Comparison of ENCODE assay signal across 18 cellular contexts in genomic region chr16:12811441-12812198, GRCh38. TPM values are rescaled to one million over a fixed set of nuclear protein-coding genes. Genes with fewer than 3 reads are reported as not detected.
DNase-seq lines count a peak whose midpoint lies in the region; ATAC-seq, FAIRE-seq and TF ChIP-seq lines count a peak whose summit lies in the region.
"Had no signal": no experiment of that assay in that cellular context is flagged by ENCODE, and none has a peak within 500 bp of the region (broad histone marks: within the 10 kb centered on the region; RNA-seq: fewer than 3 reads in every experiment).

No MANE protein-coding gene starts in this region.

- H3K36me3 ChIP-seq in PC-3 (ENCODE audit: low read depth, low read length) (no peaks in the 10 kb centered on the region), HepG2 (replicated peaks in 1 of 2; ENCODE audit: control insufficient read depth in 1 of 2, insufficient read depth in 2 of 2, low read length in 2 of 2) (no peaks in the 10 kb centered on the region), stomach (no peaks in the 10 kb centered on the region)
- H3K36me3 ChIP-seq: BLaER1 treated with 17β-estradiol and CSF1 and Interleukin-3, amounts not matched to agents 10 nM and 100 nM had no signal

- no CpG with 5 or more reads among the region's 4 CpGs for WGBS in H9 (ENCODE audit: extremely low coverage, insufficient read length, low lambda C conversion rate)
- WGBS in HepG2 (ENCODE audit: low lambda C conversion rate), result 37% methylated on average over 4 of the region's 4 CpGs
- WGBS in stomach, 5 donors, result 64 to 78% (median 76%) methylated on average over 4 of the region's 4 CpGs

- TF ChIP-seq POLR2A in HepG2 (IDR thresholded peaks at IDR 0.05; ENCODE audit: insufficient read depth in 1 of 2, low read depth in 2 of 2, low read length in 2 of 2) (no peak), stomach (IDR thresholded peaks at IDR 0.05) (no peak)

- no peak overlapping the region for H3K4me3 Mint-ChIP-seq in H9
- no peak overlapping the region for H3K4me3 Mint-ChIP-seq in stimulated activated effector memory CD8-positive, alpha-beta T cell treated with anti-CD3 and anti-CD28 coated beads, Interleukin-12 subunit alpha, Interleukin-12 subunit beta, amount 100 ng/mL, for 72 hours
- H3K4me3 Mint-ChIP-seq: CD8-positive, alpha-beta memory T cell had no signal

- H3K27me3 Mint-ChIP-seq in H9 (ENCODE audit: low read depth), result no peaks in the 10 kb centered on the region

- POLR2A ChIA-PET in PC-3 (lab: Charles Lee; ENCODE audit: unreplicated experiment), result no interaction called here
- POLR2A ChIA-PET in HepG2 (lab: Yijun Ruan, JAX), result interaction anchor here (0.6 to 2.2 kb wide), 4 partner anchors 8 to 21 kb away, joined by 3 to 7 read pairs (median 5); partner anchors contain the start of gene CPPED1

- TF ChIP-seq RAD21 in HepG2 (CRISPR knock-in tag; IDR thresholded peaks at IDR 0.05), result no peak

- no peak overlapping the region for H4K91ac ChIP-seq in H9 (ENCODE audit: insufficient read length, low read depth, low read length)

- no peaks in the 10 kb centered on the region for H3K9me3 ChIP-seq in H9 (ENCODE audit: control insufficient read depth, low read depth, low read length)
- no peaks in the 10 kb centered on the region for H3K9me3 ChIP-seq in PC-3 (ENCODE audit: low read length)
- peaks cover 9% of the 10 kb centered on the region for H3K9me3 ChIP-seq in HepG2 (ENCODE audit: low read length)
- H3K9me3 ChIP-seq in stomach, result no peaks in the 10 kb centered on the region

- no peaks in the 10 kb centered on the region; the same call in 1 of the 2 replicates for H3K4me1 ChIP-seq in H9 (ENCODE audit: insufficient read depth, low read length)
- H3K4me1 ChIP-seq in PC-3 (ENCODE audit: insufficient read depth, low read length), result no peaks in the 10 kb centered on the region
- H3K4me1 ChIP-seq in HepG2 (ENCODE audit: insufficient read depth, low read length), result peaks cover 23% of the 10 kb centered on the region
- no peaks in the 10 kb centered on the region for H3K4me1 ChIP-seq in stomach

- ATAC-seq in PC-3 (peak; percentile 85), HepG2 (no peak), HG03521 (IDR thresholded peaks at IDR 0.05; ENCODE audit: unreplicated experiment) (no peak), HG02884 (IDR thresholded peaks at IDR 0.05; ENCODE audit: unreplicated experiment) (no peak)
- ATAC-seq in stimulated activated effector memory CD8-positive, alpha-beta T cell treated with anti-CD3 and anti-CD28 coated beads, Interleukin-12 subunit alpha, Interleukin-12 subunit beta, amount 100 ng/mL, for 72 hours, result no peak
- ATAC-seq: HCT116 had no signal

- H4K8ac ChIP-seq in H9 (replicated peaks; ENCODE audit: insufficient read length, low read depth, low read length), result no peak overlapping the region

- no peaks in the 10 kb centered on the region for H3K9me2 ChIP-seq in PC-3 (replicated peaks; ENCODE audit: low read length)

- H2BK20ac ChIP-seq in H9 (ENCODE audit: low read depth, low read length, poor library complexity, severe bottlenecking), result no peak overlapping the region

- no peaks in the 10 kb centered on the region for H3F3A ChIP-seq in PC-3 (ENCODE audit: low read length, unreplicated experiment)

- H2AK5ac ChIP-seq in H9 (ENCODE audit: insufficient read length, low read length), result no peak overlapping the region

- H3K23ac ChIP-seq in H9 (ENCODE audit: insufficient read length, low read depth, low read length), result no peak overlapping the region

- no peak overlapping the region for H2BK15ac ChIP-seq in H9 (ENCODE audit: low read depth, low read length)

- H3K27ac ChIP-seq in H9 (ENCODE audit: insufficient read length, low read depth, low read length) (no peak overlapping the region), PC-3 (ENCODE audit: low read length) (no peak overlapping the region), HepG2 (ENCODE audit: extremely low read length, insufficient read depth, low read length) (no peak overlapping the region), stomach (no peak overlapping the region)
- H3K27ac ChIP-seq: RWPE1 had no signal

- no peak for DNase-seq in H9
- peak; percentile 69 for DNase-seq in PC-3
- DNase-seq in HepG2 (ENCODE audit: low spot score), result no peak
- DNase-seq in stimulated activated effector memory CD8-positive, alpha-beta T cell treated with anti-CD3 and anti-CD28 coated beads, Interleukin-12 subunit alpha, Interleukin-12 subunit beta, amount 100 ng/mL, for 72 hours (ENCODE audit: low spot score in 2 of 2), result no peak
- no peak for DNase-seq in glomerular visceral epithelial cell (ENCODE audit: extremely low spot score)
- DNase-seq in stomach, result no peak
- DNase-seq: CD8-positive, alpha-beta memory T cell; DMS79 treated with DMSO at 0.1 percent for 48 hours; KBM-7; NCI-H1048; NCI-H446; NCI-H69 had no signal

- H4K20me1 ChIP-seq in H9 (ENCODE audit: control insufficient read depth, insufficient read depth, insufficient read length) (no peaks in the 10 kb centered on the region), PC-3 (ENCODE audit: low read length) (no peaks in the 10 kb centered on the region), HepG2 (ENCODE audit: insufficient read depth, low read length) (no peaks in the 10 kb centered on the region)
- H4K20me1 ChIP-seq: BLaER1 treated with 17β-estradiol and CSF1 and Interleukin-3, amounts not matched to agents 10 nM and 100 nM had no signal

- CTCF ChIA-PET in PC-3 (lab: Charles Lee) (no interaction called here), HepG2 (lab: Yijun Ruan, JAX; ENCODE audit: low intra/inter-chr PET ratio, low total read pairs) (no interaction called here)

- no peak overlapping the region for H2BK5ac ChIP-seq in H9 (ENCODE audit: insufficient read length, low read length)

- peaks cover 0 to 5% of the 10 kb centered on the region in 2 experiments; a peak in 1 of 4 replicates for H3K4me1 Mint-ChIP-seq in H9
- H3K4me1 Mint-ChIP-seq in stimulated activated effector memory CD8-positive, alpha-beta T cell treated with anti-CD3 and anti-CD28 coated beads, Interleukin-12 subunit alpha, Interleukin-12 subunit beta, amount 100 ng/mL, for 72 hours, result no peaks in the 10 kb centered on the region
- H3K4me1 Mint-ChIP-seq: CD8-positive, alpha-beta memory T cell had no signal

- no peak overlapping the region for H4K5ac ChIP-seq in H9 (ENCODE audit: insufficient read length, low read depth, low read length)

- H3K79me1 ChIP-seq in H9 (ENCODE audit: insufficient read depth, low read depth, low read length, poor library complexity, severe bottlenecking), result no peaks in the 10 kb centered on the region

- H3K4me2 ChIP-seq in H9 (ENCODE audit: insufficient read depth, insufficient read length, low read length) (no peak overlapping the region), PC-3 (ENCODE audit: low read length) (no peak overlapping the region), HepG2 (ENCODE audit: low read depth, low read length) (peak overlapping the region; percentile 26)

- BruUV-seq in PC-3 (replicated peaks; lab: Mats Ljungman, UMichigan), result no TSS peak
- BruUV-seq in HepG2 (replicated peaks; lab: Mats Ljungman, UMichigan), result no TSS peak

- no peak overlapping the region for H3K14ac ChIP-seq in H9 (ENCODE audit: insufficient read depth, low read length)

- H2BK120ac ChIP-seq in H9 (ENCODE audit: low read depth, low read length, poor library complexity, severe bottlenecking), result peak overlapping the region; percentile 36

- no peak overlapping the region for H3K56ac ChIP-seq in H9 (ENCODE audit: insufficient read length, low read depth, low read length)

- intact Hi-C loops in PC-3 (cut with micrococcal nuclease) (loop anchor here (10.0 kb wide), 1 partner anchor 587 kb away; no protein-coding TSS in a partner anchor), HepG2 (cut with micrococcal nuclease; ENCODE audit: unreplicated experiment) (no loop called here), stomach (cut with DNase I; ENCODE audit: low total_unique reads) (no loop called here)

- peaks cover 0 to 7% of the 10 kb centered on the region in 2 experiments; a peak in 1 of 5 replicates for H3K9me3 Mint-ChIP-seq in H9
- no peaks in the 10 kb centered on the region for H3K9me3 Mint-ChIP-seq in stimulated activated effector memory CD8-positive, alpha-beta T cell treated with anti-CD3 and anti-CD28 coated beads, Interleukin-12 subunit alpha, Interleukin-12 subunit beta, amount 100 ng/mL, for 72 hours

- no peak overlapping the region; a peak in 1 of 7 replicates for H3K27ac Mint-ChIP-seq in H9
- H3K27ac Mint-ChIP-seq in stimulated activated effector memory CD8-positive, alpha-beta T cell treated with anti-CD3 and anti-CD28 coated beads, Interleukin-12 subunit alpha, Interleukin-12 subunit beta, amount 100 ng/mL, for 72 hours, result peak overlapping the region; percentile 26
- H3K27ac Mint-ChIP-seq: CD8-positive, alpha-beta memory T cell had no signal

- H3K27me3 ChIP-seq in H9 (ENCODE audit: insufficient read depth, low read length) (no peaks in the 10 kb centered on the region), PC-3 (ENCODE audit: low read length) (no peaks in the 10 kb centered on the region), HepG2 (ENCODE audit: control insufficient read depth in 1 of 2, insufficient read depth in 2 of 2, low read length in 2 of 2) (no peaks in the 10 kb centered on the region), stomach (no peaks in the 10 kb centered on the region)
- H3K27me3 ChIP-seq: BLaER1 treated with 17β-estradiol and CSF1 and Interleukin-3, amounts not matched to agents 10 nM and 100 nM had no signal

- H3K4ac ChIP-seq in H9 (ENCODE audit: low read depth, low read length), result no peak overlapping the region

- H2AFZ ChIP-seq in H9 (ENCODE audit: low read length), result no peak overlapping the region
- no peak overlapping the region for H2AFZ ChIP-seq in PC-3 (ENCODE audit: low read length)
- H2AFZ ChIP-seq in HepG2 (ENCODE audit: low read length), result peak overlapping the region; percentile 7

- no peak for TF ChIP-seq EP300 in HepG2 (IDR thresholded peaks at IDR 0.05; ENCODE audit: low read depth in 2 of 2, low read length in 2 of 2)
- no peak for TF ChIP-seq EP300 in HepG2 (CRISPR knock-in tag; IDR thresholded peaks at IDR 0.05; ENCODE audit: borderline replicate concordance)
- no peak for TF ChIP-seq EP300 in stomach (IDR thresholded peaks at IDR 0.05)

- H3K18ac ChIP-seq in H9 (ENCODE audit: insufficient read length, low read depth, low read length), result no peak overlapping the region

- no peak overlapping the region for H3T11ph ChIP-seq in H9 (ENCODE audit: low read length)

- H3K9ac ChIP-seq in H9 (ENCODE audit: extremely low read depth, insufficient read length, low read length) (no peak overlapping the region), PC-3 (ENCODE audit: low read length) (no peak overlapping the region), HepG2 (ENCODE audit: insufficient read depth, low read depth, low read length) (no peak overlapping the region)
- H3K9ac ChIP-seq: BLaER1 treated with 17β-estradiol and CSF1 and Interleukin-3, amounts not matched to agents 10 nM and 100 nM had no signal

- H3K36me3 Mint-ChIP-seq in H9 (ENCODE audit: insufficient read depth in 1 of 3, low read depth in 3 of 3), result no peaks in the 10 kb centered on the region; a peak in 1 of 7 replicates
- H3K36me3 Mint-ChIP-seq in stimulated activated effector memory CD8-positive, alpha-beta T cell treated with anti-CD3 and anti-CD28 coated beads, Interleukin-12 subunit alpha, Interleukin-12 subunit beta, amount 100 ng/mL, for 72 hours, result no peaks in the 10 kb centered on the region

- no peak overlapping the region for H2BK12ac ChIP-seq in H9 (ENCODE audit: insufficient read length, low read depth, low read length)

- TF ChIP-seq CTCF in H9 (conservative IDR thresholded peaks at IDR 0.05) (no peak), PC-3 (conservative IDR thresholded peaks at IDR 0.05; ENCODE audit: low read depth, low read length) (no peak), HepG2 (CRISPR knock-in tag; IDR thresholded peaks at IDR 0.05) (no peak), stomach (IDR thresholded peaks at IDR 0.05) (no peak)

- no peaks in the 10 kb centered on the region for H3K23me2 ChIP-seq in H9 (ENCODE audit: insufficient read length, low read depth, low read length, poor library complexity, severe bottlenecking)

- H3K79me2 ChIP-seq in H9 (ENCODE audit: insufficient read depth, low read length) (no peaks in the 10 kb centered on the region), PC-3 (ENCODE audit: low read length) (no peaks in the 10 kb centered on the region), HepG2 (ENCODE audit: insufficient read depth, low read length) (no peaks in the 10 kb centered on the region)

- in situ Hi-C loops in HepG2 (cut with HindIII; ENCODE audit: extremely low pct_ligation_motif_present, low pct_unique_long_range_greater_than_20kb), result loop anchor here (25.0 kb wide), 1 partner anchor 474 kb away; no protein-coding TSS in a partner anchor

- H3K4me3 ChIP-seq in PC-3 (ENCODE audit: low read length), result no peak overlapping the region
- H3K4me3 ChIP-seq in HepG2 (replicated peaks in 1 of 3; ENCODE audit: insufficient read depth in 1 of 3, low read depth in 2 of 3, low read length in 3 of 3), result no peak overlapping the region
- no peak overlapping the region for H3K4me3 ChIP-seq in stomach
- H3K4me3 ChIP-seq: BLaER1 treated with 17β-estradiol and CSF1 and Interleukin-3, amounts not matched to agents 10 nM and 100 nM had no signal

- no peak for FAIRE-seq in HepG2 (lab: Jason Lieb, UNC)
- FAIRE-seq: A204.1 had no signal

RNA-seq across cellular contexts. Expression of gene CPPED1, which starts 7.9 kb away (rescaled TPM):
- total RNA-seq in H9 (2021) (7.9 and 10.8 TPM in 2 replicates), PC-3 (2014; rRNA removed) (4.7 and 7.7 TPM in 2 replicates), HepG2 (2016; rRNA removed; fragmentation: Illumina TruSeq; extraction: Trizol) (66.6 and 118 TPM in 2 replicates), stomach (100 to 1,000 TPM in 1 of 5 donors, 10 to 100 TPM in 4; 11.3 to 178 (median 19.7) TPM)
- 21.2 and 21.9 TPM in 2 replicates for total RNA-seq in HepG2 (2016; cell fraction: cytosol; rRNA removed; fragmentation: Illumina TruSeq; extraction: Trizol; ENCODE audit: low read depth)
- total RNA-seq in HepG2 (2016; cell fraction: insoluble cytoplasmic fraction; rRNA removed; fragmentation: Illumina TruSeq; extraction: Trizol), result 68.3 and 113 TPM in 2 replicates
- total RNA-seq in HepG2 (2016; cell fraction: membrane; rRNA removed; fragmentation: Illumina TruSeq; extraction: Trizol), result 62.9 and 66.9 TPM in 2 replicates
- total RNA-seq in HepG2 (2016; cell fraction: nucleus; rRNA removed; fragmentation: Illumina TruSeq; extraction: Trizol), result 58.7 and 62.6 TPM in 2 replicates
- polyA plus RNA-seq in HepG2 (2011; rRNA removed) (62.5 and 71.3 TPM in 2 replicates), stomach (10 to 100 TPM in 1 of 3 donors, 1 to 10 TPM in 2; 8.0 to 11.8 (median 9.0) TPM)
- 47.6 and 65.5 TPM in 2 replicates for polyA plus RNA-seq in HepG2 (2011; cell fraction: cytosol; rRNA removed)
- 21.8 and 24.9 TPM in 2 replicates for polyA plus RNA-seq in HepG2 (2011; cell fraction: nucleus; rRNA removed)
- 65.8 and 79.3 TPM in 2 replicates for polyA plus RNA-seq in HepG2 (2012)
- 40.3 and 43.5 TPM in 2 replicates for polyA plus RNA-seq in HepG2 (2016; cell fraction: cytosol; fragmentation: Illumina TruSeq; extraction: Trizol; ENCODE audit: low read depth)
- 204 and 209 TPM in 2 replicates for polyA plus RNA-seq in HepG2 (2016; cell fraction: insoluble cytoplasmic fraction; fragmentation: Illumina TruSeq; extraction: Trizol; ENCODE audit: low read depth)
- polyA plus RNA-seq in HepG2 (2016; cell fraction: membrane; fragmentation: Illumina TruSeq; extraction: Trizol; ENCODE audit: low read depth), result 63.7 and 78.2 TPM in 2 replicates
- polyA plus RNA-seq in HepG2 (2016; cell fraction: nucleus; fragmentation: Illumina TruSeq; extraction: Trizol; ENCODE audit: insufficient read depth, low read depth), result 75.7 and 79.0 TPM in 2 replicates
- 6.0 and 117 TPM in 2 replicates for polyA minus RNA-seq in HepG2 (2011; rRNA and poly(A)+ RNA removed; ENCODE audit: low replicate concordance)
- polyA minus RNA-seq in HepG2 (2011; cell fraction: cytosol; rRNA and poly(A)+ RNA removed), result 57.0 and 63.8 TPM in 2 replicates
- 65.0 and 68.2 TPM in 2 replicates for polyA minus RNA-seq in HepG2 (2011; cell fraction: nucleus; rRNA and poly(A)+ RNA removed)
